8 cellular contexts compared by ENCODE assay signal in genomic region chr6:32190946-32191677, GRCh38. TPM values are rescaled to one million over a fixed set of nuclear protein-coding genes. Genes with fewer than 3 reads are reported as not detected.
DNase-seq lines count a peak whose midpoint lies in the region; ATAC-seq, FAIRE-seq and TF ChIP-seq lines count a peak whose summit lies in the region.

No MANE protein-coding gene starts in this region.

- no peak for TF ChIP-seq CTCF in cardiac muscle cell (IDR thresholded peaks at IDR 0.05; ENCODE audit: low read depth, low read length)
- no peak for TF ChIP-seq CTCF in K562 (IDR thresholded peaks at IDR 0.05 in 2 of 3, conservative IDR thresholded peaks at IDR 0.05 in 1 of 3; ENCODE audit: insufficient read depth in 2 of 3, low read depth in 1 of 3, low read length in 3 of 3)

- no peaks in the 10 kb centered on the region for H3K9me1 ChIP-seq in K562 (ENCODE audit: control insufficient read depth, insufficient read depth, low read length)

- 55% methylated on average over 8 of the region's 8 CpGs for WGBS in K562 (ENCODE audit: insufficient coverage, low coverage, missing lambda C conversion rate)
- WGBS in urinary bladder = 74% methylated on average over 8 of the region's 8 CpGs

- TF ChIP-seq POLR2A in K562 (conservative IDR thresholded peaks at IDR 0.05) = no peak

- H3K4me3 ChIP-seq in cardiac muscle cell (peak overlapping the region; percentile 80), K562 (peak overlapping the region; percentile 79), mucosa of stomach (ENCODE audit: low read length) (no peak overlapping the region), urinary bladder (ENCODE audit: low read depth, low read length) (peak overlapping the region; percentile 81)

- peak overlapping the region; percentile 96 for H3K4me2 ChIP-seq in K562 (ENCODE audit: insufficient read depth, low read length)

- FAIRE-seq in K562 (lab: Jason Lieb, UNC) = no peak

- POLR2A ChIA-PET in K562 (lab: Yijun Ruan, JAX) = interaction anchor here (0.9 to 2.5 kb wide), 8 partner anchors 9 to 781 kb away, joined by 3 to 10 read pairs (median 6); partner anchors contain the start of gene FKBPL

- H3K79me2 ChIP-seq in K562 (ENCODE audit: control insufficient read depth, insufficient read depth, low read length) = peaks cover 64% of the 10 kb centered on the region

- H3K27ac ChIP-seq in cardiac muscle cell = peak overlapping the region; percentile 97
- H3K27ac ChIP-seq in K562 (ENCODE audit: extremely low read depth, low read depth, low read length) = peak overlapping the region; percentile 93
- H3K27ac ChIP-seq in urinary bladder (ENCODE audit: low read depth) = peak overlapping the region; percentile 96

- no peaks in the 10 kb centered on the region for H3K27me3 ChIP-seq in cardiac muscle cell
- no peaks in the 10 kb centered on the region for H3K27me3 ChIP-seq in K562 (ENCODE audit: control insufficient read depth in 2 of 2, insufficient read depth in 2 of 2, low read length in 2 of 2)
- H3K27me3 ChIP-seq in mucosa of stomach (ENCODE audit: control insufficient read depth, insufficient read depth, low read length) = no peaks in the 10 kb centered on the region

- no TSS peak for BruUV-seq in K562 (replicated peaks; lab: Mats Ljungman, UMichigan)

- TF ChIP-seq RAD21 in K562 (CRISPR knock-in tag; conservative IDR thresholded peaks at IDR 0.05 in 1 of 2, IDR thresholded peaks at IDR 0.05 in 1 of 2) = no peak

- DNase-seq in cardiac muscle cell (ENCODE audit: low read depth in 1 of 2, low spot score in 1 of 2) (no peak), left ventricle myocardium superior (no peak), K562 (ENCODE audit: extremely low read depth in 1 of 4, low spot score in 3 of 4) (peak in 1 of 4 experiments; percentile 28), NCI-H1417 (lab: John Stamatoyannopoulos, UW) (no peak), DMS53 (lab: John Stamatoyannopoulos, UW) (no peak)

- in situ Hi-C loops in K562 (cut with MboI) = no loop called here

- H4K20me1 ChIP-seq in K562 (replicated peaks; ENCODE audit: control insufficient read depth, insufficient read depth, low read length) = no peaks in the 10 kb centered on the region

- CTCF ChIA-PET in K562 (lab: Yijun Ruan, JAX; ENCODE audit: low intra/inter-chr PET ratio) = no interaction called here

- peaks cover 15% of the 10 kb centered on the region for H3K36me3 ChIP-seq in cardiac muscle cell
- H3K36me3 ChIP-seq in K562 (ENCODE audit: control insufficient read depth, insufficient read depth, low read length) = peaks cover 29% of the 10 kb centered on the region; the same call in 2 of the 3 replicates
- H3K36me3 ChIP-seq in mucosa of stomach (ENCODE audit: control insufficient read depth, insufficient read depth, low read length) = no peaks in the 10 kb centered on the region
- no peaks in the 10 kb centered on the region for H3K36me3 ChIP-seq in urinary bladder (ENCODE audit: insufficient read depth)

- no peak for TF ChIP-seq EP300 in K562 (IDR thresholded peaks at IDR 0.05; ENCODE audit: low read length)

- no peaks in the 10 kb centered on the region for H3K9me3 ChIP-seq in cardiac muscle cell (ENCODE audit: low read depth)
- H3K9me3 ChIP-seq in K562 (replicated peaks; ENCODE audit: control insufficient read depth, insufficient read depth, low read depth, low read length) = no peaks in the 10 kb centered on the region
- H3K9me3 ChIP-seq in mucosa of stomach (ENCODE audit: control insufficient read depth, low read length) = no peaks in the 10 kb centered on the region

- H2AFZ ChIP-seq in K562 (ENCODE audit: low read depth, low read length) = peak overlapping the region; percentile 27

- ATAC-seq in left ventricle myocardium superior (no peak), K562 (no peak), HG03045 (IDR thresholded peaks at IDR 0.05; ENCODE audit: unreplicated experiment) (no peak)

- peaks cover 4% of the 10 kb centered on the region for H3K4me1 ChIP-seq in cardiac muscle cell (ENCODE audit: low read depth)
- H3K4me1 ChIP-seq in K562 (replicated peaks in 1 of 2; ENCODE audit: control insufficient read depth in 2 of 2, insufficient read depth in 2 of 2, low read length in 2 of 2) = peaks cover 73 to 74% of the 10 kb centered on the region in 2 experiments
- peaks cover 53% of the 10 kb centered on the region for H3K4me1 ChIP-seq in mucosa of stomach (ENCODE audit: control insufficient read depth, insufficient read depth, low read length)
- H3K4me1 ChIP-seq in urinary bladder (ENCODE audit: insufficient read depth) = no peaks in the 10 kb centered on the region

- intact Hi-C loops in left ventricle myocardium superior (cut with micrococcal nuclease) (no loop called here), K562 (cut with micrococcal nuclease) (loop anchor here (10.0 kb wide), 1 partner anchor 286 kb away; the partner anchor contains the start of gene ZBTB12)

- H3K9ac ChIP-seq in K562 (ENCODE audit: insufficient read depth in 1 of 2, low read depth in 2 of 2, low read length in 2 of 2) (peak overlapping the region; percentile 85 to 93), mucosa of stomach (ENCODE audit: low read length) (peak overlapping the region; percentile 95)

RNA-seq across cellular contexts. Expression of gene PBX2, which starts 1.1 kb away (rescaled TPM):
- total RNA-seq in cardiac muscle cell (124 and 130 TPM in 2 replicates), left ventricle myocardium superior (46.5 TPM), K562 (2014; rRNA removed) (55.6 and 63.8 TPM in 2 replicates), K562 (2014; rRNA removed; fragmentation: Illumina TruSeq; extraction: Trizol) (44.0 and 45.1 TPM in 2 replicates), K562 (2015; rRNA removed; fragmentation: Illumina TruSeq; extraction: Trizol) (60.0 and 62.5 TPM in 2 replicates), K562 (2021) (106 and 126 TPM in 2 replicates), urinary bladder (44.1 TPM)
- polyA plus RNA-seq in cardiac muscle cell (17.3 and 23.9 TPM in 2 replicates), K562 (2011; rRNA removed) (123 and 127 TPM in 2 replicates), K562 (2014; fragmentation: Illumina TruSeq; extraction: Trizol) (108 and 119 TPM in 2 replicates), K562 (2014; fragmentation: Nextera tagmentation; extraction: Ambion mirVana) (1 to 10 TPM; 1.9 to 2.8 TPM), K562 (2014; rRNA removed) (117 and 134 TPM in 2 replicates), urinary bladder (62.2 TPM)
- 227 and 442 TPM in 2 replicates for total RNA-seq in K562 (2011; cell fraction: chromatin; rRNA removed; ENCODE audit: low replicate concordance)
- total RNA-seq in K562 (2011; cell fraction: nucleolus; rRNA removed) = 178 and 203 TPM in 2 replicates
- 185 and 217 TPM in 2 replicates for total RNA-seq in K562 (2011; cell fraction: nucleoplasm; rRNA removed)
- polyA plus RNA-seq in K562 (2011; cell fraction: cytosol; rRNA removed) = 105 and 142 TPM in 2 replicates
- polyA plus RNA-seq in K562 (2011; cell fraction: nucleus; rRNA removed) = 340 and 411 TPM in 2 replicates
- 110 and 127 TPM in 2 replicates for polyA plus RNA-seq in K562 (2012)
- 55.9 and 77.0 TPM in 2 replicates for polyA minus RNA-seq in K562 (2011; rRNA and poly(A)+ RNA removed)
- polyA minus RNA-seq in K562 (2011; cell fraction: cytosol; rRNA and poly(A)+ RNA removed) = 46.1 and 60.9 TPM in 2 replicates
- 68.7 and 70.2 TPM in 2 replicates for polyA minus RNA-seq in K562 (2011; cell fraction: nucleus; rRNA and poly(A)+ RNA removed)

RNA-seq across cellular contexts. Expression of gene GPSM3, which starts 1.3 kb away (rescaled TPM):
- total RNA-seq in cardiac muscle cell (16.7 and 18.0 TPM in 2 replicates), left ventricle myocardium superior (5.9 TPM), K562 (2014; rRNA removed) (40.5 and 45.0 TPM in 2 replicates), K562 (2014; rRNA removed; fragmentation: Illumina TruSeq; extraction: Trizol) (13.5 and 14.0 TPM in 2 replicates), K562 (2015; rRNA removed; fragmentation: Illumina TruSeq; extraction: Trizol) (22.3 and 22.4 TPM in 2 replicates), K562 (2021) (37.3 and 42.6 TPM in 2 replicates), urinary bladder (2.2 TPM)
- polyA plus RNA-seq in cardiac muscle cell (14.5 and 17.4 TPM in 2 replicates), K562 (2011; rRNA removed) (24.4 and 51.8 TPM in 2 replicates), K562 (2014; fragmentation: Illumina TruSeq; extraction: Trizol) (39.6 and 46.5 TPM in 2 replicates), K562 (2014; fragmentation: Nextera tagmentation; extraction: Ambion mirVana) (1 to 10 TPM; 5.3 to 5.7 TPM), K562 (2014; rRNA removed) (32.2 and 35.1 TPM in 2 replicates), urinary bladder (12.8 TPM)
- 11.8 and 26.5 TPM in 2 replicates for total RNA-seq in K562 (2011; cell fraction: chromatin; rRNA removed; ENCODE audit: low replicate concordance)
- total RNA-seq in K562 (2011; cell fraction: nucleolus; rRNA removed) = 15.2 and 18.8 TPM in 2 replicates
- 22.7 and 30.8 TPM in 2 replicates for total RNA-seq in K562 (2011; cell fraction: nucleoplasm; rRNA removed)
- polyA plus RNA-seq in K562 (2011; cell fraction: cytosol; rRNA removed) = 44.6 and 52.4 TPM in 2 replicates
- polyA plus RNA-seq in K562 (2011; cell fraction: nucleus; rRNA removed) = 32.8 and 42.4 TPM in 2 replicates
- polyA plus RNA-seq in K562 (2012) = 34.2 and 146 TPM in 2 replicates
- polyA minus RNA-seq in K562 (2011; rRNA and poly(A)+ RNA removed) = 8.6 and 11.3 TPM in 2 replicates
- 17.9 and 19.4 TPM in 2 replicates for polyA minus RNA-seq in K562 (2011; cell fraction: cytosol; rRNA and poly(A)+ RNA removed)
- 4.0 and 7.3 TPM in 2 replicates for polyA minus RNA-seq in K562 (2011; cell fraction: nucleus; rRNA and poly(A)+ RNA removed)

RNA-seq across cellular contexts. Expression of gene AGER, which starts 7.1 kb away (rescaled TPM):
- total RNA-seq in cardiac muscle cell = 5.0 and 13.5 TPM in 2 replicates
- 4.8 and 9.8 TPM in 2 replicates for polyA plus RNA-seq in cardiac muscle cell
- total RNA-seq in left ventricle myocardium superior = 3.0 TPM
- total RNA-seq in K562 (2011; cell fraction: chromatin; rRNA removed; ENCODE audit: low replicate concordance) = 28.3 and 66.0 TPM in 2 replicates
- total RNA-seq in K562 (2011; cell fraction: nucleolus; rRNA removed) = 35.5 and 36.5 TPM in 2 replicates
- total RNA-seq in K562 (2011; cell fraction: nucleoplasm; rRNA removed) = 27.8 and 29.8 TPM in 2 replicates
- 5.3 and 6.2 TPM in 2 replicates for total RNA-seq in K562 (2014; rRNA removed)
- 2.0 and 2.2 TPM in 2 replicates for total RNA-seq in K562 (2014; rRNA removed; fragmentation: Illumina TruSeq; extraction: Trizol)
- 3.0 and 3.6 TPM in 2 replicates for total RNA-seq in K562 (2015; rRNA removed; fragmentation: Illumina TruSeq; extraction: Trizol)
- 7.8 and 11.5 TPM in 2 replicates for total RNA-seq in K562 (2021)
- 4.1 and 7.9 TPM in 2 replicates for polyA plus RNA-seq in K562 (2011; rRNA removed)
- polyA plus RNA-seq in K562 (2011; cell fraction: cytosol; rRNA removed) = 2.4 and 3.1 TPM in 2 replicates
- polyA plus RNA-seq in K562 (2011; cell fraction: nucleus; rRNA removed) = 75.1 and 86.2 TPM in 2 replicates
- 11.6 and 18.0 TPM in 2 replicates for polyA plus RNA-seq in K562 (2012)
- polyA plus RNA-seq in K562 (2014; fragmentation: Illumina TruSeq; extraction: Trizol) = 5.8 and 8.2 TPM in 2 replicates
- polyA plus RNA-seq in K562 (2014; fragmentation: Nextera tagmentation; extraction: Ambion mirVana) = 1 to 10 TPM; 1.2 to 1.8 TPM
- polyA plus RNA-seq in K562 (2014; rRNA removed) = 10.9 and 11.1 TPM in 2 replicates
- polyA minus RNA-seq in K562 (2011; rRNA and poly(A)+ RNA removed) = 0.78 and 0.81 TPM in 2 replicates
- polyA minus RNA-seq in K562 (2011; cell fraction: cytosol; rRNA and poly(A)+ RNA removed) = not detected in 2 replicates
- 5.3 and 7.3 TPM in 2 replicates for polyA minus RNA-seq in K562 (2011; cell fraction: nucleus; rRNA and poly(A)+ RNA removed)
- total RNA-seq in urinary bladder = 1.5 TPM
- 7.6 TPM for polyA plus RNA-seq in urinary bladder

RNA-seq across cellular contexts. Expression of gene RNF5, which starts 12.9 kb away (rescaled TPM):
- total RNA-seq in cardiac muscle cell = 180 and 188 TPM in 2 replicates
- polyA plus RNA-seq in cardiac muscle cell = 232 and 237 TPM in 2 replicates
- total RNA-seq in left ventricle myocardium superior = 94.1 TPM
- 19.1 and 20.3 TPM in 2 replicates for total RNA-seq in K562 (2011; cell fraction: chromatin; rRNA removed; ENCODE audit: low replicate concordance)
- 21.5 and 22.6 TPM in 2 replicates for total RNA-seq in K562 (2011; cell fraction: nucleolus; rRNA removed)
- total RNA-seq in K562 (2011; cell fraction: nucleoplasm; rRNA removed) = 36.4 and 49.9 TPM in 2 replicates
- 129 and 156 TPM in 2 replicates for total RNA-seq in K562 (2014; rRNA removed)
- total RNA-seq in K562 (2014; rRNA removed; fragmentation: Illumina TruSeq; extraction: Trizol) = 123 and 128 TPM in 2 replicates
- 99.1 and 110 TPM in 2 replicates for total RNA-seq in K562 (2015; rRNA removed; fragmentation: Illumina TruSeq; extraction: Trizol)
- 149 and 154 TPM in 2 replicates for total RNA-seq in K562 (2021)
- 161 and 163 TPM in 2 replicates for polyA plus RNA-seq in K562 (2011; rRNA removed)
- polyA plus RNA-seq in K562 (2011; cell fraction: cytosol; rRNA removed) = 240 and 251 TPM in 2 replicates
- 54.9 and 71.1 TPM in 2 replicates for polyA plus RNA-seq in K562 (2011; cell fraction: nucleus; rRNA removed)
- polyA plus RNA-seq in K562 (2012) = 213 and 399 TPM in 2 replicates
- 227 and 245 TPM in 2 replicates for polyA plus RNA-seq in K562 (2014; fragmentation: Illumina TruSeq; extraction: Trizol)
- 10 to 100 TPM; 62.2 to 95.5 TPM for polyA plus RNA-seq in K562 (2014; fragmentation: Nextera tagmentation; extraction: Ambion mirVana)
- 207 and 223 TPM in 2 replicates for polyA plus RNA-seq in K562 (2014; rRNA removed)
- polyA minus RNA-seq in K562 (2011; rRNA and poly(A)+ RNA removed) = 48.7 TPM in 2 replicates
- 29.3 and 40.5 TPM in 2 replicates for polyA minus RNA-seq in K562 (2011; cell fraction: cytosol; rRNA and poly(A)+ RNA removed)
- polyA minus RNA-seq in K562 (2011; cell fraction: nucleus; rRNA and poly(A)+ RNA removed) = 9.3 and 18.2 TPM in 2 replicates
- 30.1 TPM for total RNA-seq in urinary bladder
- 102 TPM for polyA plus RNA-seq in urinary bladder

RNA-seq across cellular contexts. Expression of gene AGPAT1, which starts 15.2 kb away (rescaled TPM):
- total RNA-seq in cardiac muscle cell (128 and 146 TPM in 2 replicates), left ventricle myocardium superior (49.7 TPM), K562 (2014; rRNA removed) (69.4 and 115 TPM in 2 replicates), K562 (2014; rRNA removed; fragmentation: Illumina TruSeq; extraction: Trizol) (45.4 and 51.9 TPM in 2 replicates), K562 (2015; rRNA removed; fragmentation: Illumina TruSeq; extraction: Trizol) (53.2 and 54.1 TPM in 2 replicates), K562 (2021) (107 and 109 TPM in 2 replicates), urinary bladder (13.8 TPM)
- polyA plus RNA-seq in cardiac muscle cell (69.3 and 69.6 TPM in 2 replicates), K562 (2011; rRNA removed) (78.7 and 138 TPM in 2 replicates), K562 (2014; fragmentation: Illumina TruSeq; extraction: Trizol) (165 and 176 TPM in 2 replicates), K562 (2014; fragmentation: Nextera tagmentation; extraction: Ambion mirVana) (10 to 100 TPM; 37.9 to 43.6 TPM), K562 (2014; rRNA removed) (78.2 and 78.4 TPM in 2 replicates), urinary bladder (93.7 TPM)
- total RNA-seq in K562 (2011; cell fraction: chromatin; rRNA removed; ENCODE audit: low replicate concordance) = 57.1 and 153 TPM in 2 replicates
- total RNA-seq in K562 (2011; cell fraction: nucleolus; rRNA removed) = 190 and 234 TPM in 2 replicates
- 210 and 316 TPM in 2 replicates for total RNA-seq in K562 (2011; cell fraction: nucleoplasm; rRNA removed)
- polyA plus RNA-seq in K562 (2011; cell fraction: cytosol; rRNA removed) = 220 and 272 TPM in 2 replicates
- 108 and 142 TPM in 2 replicates for polyA plus RNA-seq in K562 (2011; cell fraction: nucleus; rRNA removed)
- 133 and 141 TPM in 2 replicates for polyA plus RNA-seq in K562 (2012)
- polyA minus RNA-seq in K562 (2011; rRNA and poly(A)+ RNA removed) = 92.5 and 120 TPM in 2 replicates
- polyA minus RNA-seq in K562 (2011; cell fraction: cytosol; rRNA and poly(A)+ RNA removed) = 98.4 and 124 TPM in 2 replicates
- 25.2 and 30.5 TPM in 2 replicates for polyA minus RNA-seq in K562 (2011; cell fraction: nucleus; rRNA and poly(A)+ RNA removed)
